ENCODE assay signal across 16 cellular contexts in genomic region chr16:21959050-21959449, GRCh38. TPM values are rescaled to one million over a fixed set of nuclear protein-coding genes. Genes with fewer than 3 reads are reported as not detected.
DNase-seq lines count a peak whose midpoint lies in the region; ATAC-seq and TF ChIP-seq lines count a peak whose summit lies in the region.
"Had no signal": no experiment of that assay in that cellular context is flagged by ENCODE, and none has a peak within 500 bp of the region (broad histone marks: within the 10 kb centered on the region; RNA-seq: fewer than 3 reads in every experiment).

No MANE protein-coding gene starts in this region.

- H3K36me3 Mint-ChIP-seq in activated T-cell treated with anti-CD3 and anti-CD28 coated beads, Interleukin-2, amount 50 U/mL, for 72 hours (ENCODE audit: insufficient read depth in 2 of 2) = peaks cover 11 to 35% of the 10 kb centered on the region in 2 donors
- H3K36me3 Mint-ChIP-seq in activated CD4-positive, alpha-beta memory T cell treated with anti-CD3 and anti-CD28 coated beads, Interleukin-2, amount 10 ng/mL, durations not matched to agents 7 days and 5 days (ENCODE audit: low read depth) = peaks cover 61% of the 10 kb centered on the region
- H3K36me3 Mint-ChIP-seq in stimulated activated effector memory CD8-positive, alpha-beta T cell treated with anti-CD3 and anti-CD28 coated beads, Interleukin-12 subunit alpha, Interleukin-12 subunit beta, amount 100 ng/mL, for 72 hours = peaks cover 8% of the 10 kb centered on the region

- H3K27ac Mint-ChIP-seq in activated T-cell treated with anti-CD3 and anti-CD28 coated beads, Interleukin-2, amount 50 U/mL, for 72 hours = peak overlapping the region; percentile 79
- H3K27ac Mint-ChIP-seq in activated CD4-positive, alpha-beta memory T cell treated with anti-CD3 and anti-CD28 coated beads, Interleukin-2, amount 10 ng/mL, durations not matched to agents 7 days and 5 days = peak overlapping the region; percentile 39
- peak overlapping the region; percentile 48 for H3K27ac Mint-ChIP-seq in stimulated activated effector memory CD8-positive, alpha-beta T cell treated with anti-CD3 and anti-CD28 coated beads, Interleukin-12 subunit alpha, Interleukin-12 subunit beta, amount 100 ng/mL, for 72 hours
- H3K27ac Mint-ChIP-seq: B cell; CD8-positive, alpha-beta T cell had no signal

- H3K4me3 Mint-ChIP-seq in activated T-cell treated with anti-CD3 and anti-CD28 coated beads, Interleukin-2, amount 50 U/mL, for 72 hours = peak overlapping the region in 1 of 2 donors; percentile 11
- H3K4me3 Mint-ChIP-seq in activated CD4-positive, alpha-beta memory T cell treated with anti-CD3 and anti-CD28 coated beads, Interleukin-2, amount 10 ng/mL, durations not matched to agents 7 days and 5 days = no peak overlapping the region
- no peak overlapping the region for H3K4me3 Mint-ChIP-seq in stimulated activated effector memory CD8-positive, alpha-beta T cell treated with anti-CD3 and anti-CD28 coated beads, Interleukin-12 subunit alpha, Interleukin-12 subunit beta, amount 100 ng/mL, for 72 hours
- H3K4me3 Mint-ChIP-seq: B cell; CD8-positive, alpha-beta T cell had no signal

- no peaks in the 10 kb centered on the region for H3K9me3 Mint-ChIP-seq in activated T-cell treated with anti-CD3 and anti-CD28 coated beads, Interleukin-2, amount 50 U/mL, for 72 hours
- H3K9me3 Mint-ChIP-seq in activated CD4-positive, alpha-beta memory T cell treated with anti-CD3 and anti-CD28 coated beads, Interleukin-2, amount 10 ng/mL, durations not matched to agents 7 days and 5 days = no peaks in the 10 kb centered on the region
- no peaks in the 10 kb centered on the region for H3K9me3 Mint-ChIP-seq in stimulated activated effector memory CD8-positive, alpha-beta T cell treated with anti-CD3 and anti-CD28 coated beads, Interleukin-12 subunit alpha, Interleukin-12 subunit beta, amount 100 ng/mL, for 72 hours
- H3K9me3 Mint-ChIP-seq: CD8-positive, alpha-beta T cell had no signal

- CTCF ChIA-PET in activated CD4-positive, alpha-beta memory T cell treated with anti-CD3 and anti-CD28 coated beads, Interleukin-2, amount 10 ng/mL, durations not matched to agents 7 days and 5 days (lab: Charles Lee) = no interaction called here

- H3K27me3 Mint-ChIP-seq in activated T-cell treated with anti-CD3 and anti-CD28 coated beads, Interleukin-2, amount 50 U/mL, for 72 hours (ENCODE audit: low read depth) = no peaks in the 10 kb centered on the region
- H3K27me3 Mint-ChIP-seq in activated CD4-positive, alpha-beta memory T cell treated with anti-CD3 and anti-CD28 coated beads, Interleukin-2, amount 10 ng/mL, durations not matched to agents 7 days and 5 days = no peaks in the 10 kb centered on the region
- H3K27me3 Mint-ChIP-seq: B cell had no signal

- DNase-seq in activated T-cell treated with anti-CD3 and anti-CD28 coated beads, Interleukin-2, amount 50 U/mL, for 72 hours = no peak
- DNase-seq in activated T-cell treated with anti-CD3 and anti-CD28 coated beads for 4 hours (no peak), GM20000 (ENCODE audit: low spot score) (peak; percentile 7), H4 (ENCODE audit: low spot score) (no peak), NOMO-1 treated with dmso at 0.1 percent for 144 hours (lab: John Stamatoyannopoulos, UW; ENCODE audit: unreplicated experiment) (no peak)
- no peak for DNase-seq in activated CD4-positive, alpha-beta memory T cell treated with anti-CD3 and anti-CD28 coated beads, Interleukin-2, amount 10 ng/mL, durations not matched to agents 7 days and 5 days
- DNase-seq in stimulated activated effector memory CD8-positive, alpha-beta T cell treated with anti-CD3 and anti-CD28 coated beads, Interleukin-12 subunit alpha, Interleukin-12 subunit beta, amount 100 ng/mL, for 72 hours (ENCODE audit: low spot score in 2 of 2) = no peak
- DNase-seq: CD8-positive, alpha-beta T cell; GF-D8; KG1; NCI-H1105 treated with DMSO at 0.1 percent for 48 hours; NCI-H187 treated with DMSO at 0.1 percent for 48 hours; NCI-H446; PC-9 had no signal

- peak; percentile 46 to 74 for ATAC-seq in activated T-cell treated with anti-CD3 and anti-CD28 coated beads, Interleukin-2, amount 50 U/mL, for 72 hours (replicated peaks in 1 of 2)
- ATAC-seq in stimulated activated effector memory CD8-positive, alpha-beta T cell treated with anti-CD3 and anti-CD28 coated beads, Interleukin-12 subunit alpha, Interleukin-12 subunit beta, amount 100 ng/mL, for 72 hours = peak; percentile 86
- ATAC-seq: CD8-positive, alpha-beta T cell had no signal

- H3K4me1 Mint-ChIP-seq in activated T-cell treated with anti-CD3 and anti-CD28 coated beads, Interleukin-2, amount 50 U/mL, for 72 hours (ENCODE audit: low read depth) = peaks cover 50% of the 10 kb centered on the region
- H3K4me1 Mint-ChIP-seq in activated CD4-positive, alpha-beta memory T cell treated with anti-CD3 and anti-CD28 coated beads, Interleukin-2, amount 10 ng/mL, durations not matched to agents 7 days and 5 days = peaks cover 58% of the 10 kb centered on the region
- peaks cover 18% of the 10 kb centered on the region for H3K4me1 Mint-ChIP-seq in stimulated activated effector memory CD8-positive, alpha-beta T cell treated with anti-CD3 and anti-CD28 coated beads, Interleukin-12 subunit alpha, Interleukin-12 subunit beta, amount 100 ng/mL, for 72 hours

- POLR2A ChIA-PET in activated CD4-positive, alpha-beta memory T cell treated with anti-CD3 and anti-CD28 coated beads, Interleukin-2, amount 10 ng/mL, durations not matched to agents 7 days and 5 days (lab: Charles Lee) = interaction anchor here (2.2 kb wide), 1 partner anchor 31 kb away, joined by 6 read pairs; no protein-coding TSS in a partner anchor

- TF ChIP-seq CTCF in GM20000 (IDR thresholded peaks at IDR 0.05; ENCODE audit: extremely low read depth, missing control alignments) = no peak

RNA-seq across cellular contexts. Expression of gene UQCRC2, which starts 5.9 kb away (rescaled TPM):
- 100 to 1,000 TPM; 277 to 309 TPM for total RNA-seq in activated T-cell treated with anti-CD3 and anti-CD28 coated beads, Interleukin-2, amount 50 U/mL, for 72 hours
- 100 to 1,000 TPM; 216 to 225 TPM for total RNA-seq in activated CD4-positive, alpha-beta memory T cell treated with anti-CD3 and anti-CD28 coated beads, Interleukin-2, amount 10 ng/mL, durations not matched to agents 7 days and 5 days
- 162 and 208 TPM in 2 replicates for total RNA-seq in H4 (2014; rRNA removed; shearing (Covaris generic))

RNA-seq across cellular contexts. Expression of gene PDZD9, which starts 41.9 kb away (rescaled TPM):
- not detected for total RNA-seq in activated T-cell treated with anti-CD3 and anti-CD28 coated beads, Interleukin-2, amount 50 U/mL, for 72 hours
- total RNA-seq in activated CD4-positive, alpha-beta memory T cell treated with anti-CD3 and anti-CD28 coated beads, Interleukin-2, amount 10 ng/mL, durations not matched to agents 7 days and 5 days = not detected
- total RNA-seq in H4 (2014; rRNA removed; shearing (Covaris generic)) = not detected in 2 replicates
- total RNA-seq: B cell; CD8-positive, alpha-beta T cell; M059J; PC-9 had no signal

RNA-seq across cellular contexts. Expression of gene MOSMO, which starts 48.9 kb away (rescaled TPM):
- 10 to 100 TPM; 16.3 to 16.4 TPM for total RNA-seq in activated T-cell treated with anti-CD3 and anti-CD28 coated beads, Interleukin-2, amount 50 U/mL, for 72 hours
- total RNA-seq in activated CD4-positive, alpha-beta memory T cell treated with anti-CD3 and anti-CD28 coated beads, Interleukin-2, amount 10 ng/mL, durations not matched to agents 7 days and 5 days = 10 to 100 TPM; 12.1 to 13.0 TPM
- 11.8 and 16.2 TPM in 2 replicates for total RNA-seq in H4 (2014; rRNA removed; shearing (Covaris generic))
